Comparison of ENCODE assay signal across 1 cellular context in the genomic region with DNA sequence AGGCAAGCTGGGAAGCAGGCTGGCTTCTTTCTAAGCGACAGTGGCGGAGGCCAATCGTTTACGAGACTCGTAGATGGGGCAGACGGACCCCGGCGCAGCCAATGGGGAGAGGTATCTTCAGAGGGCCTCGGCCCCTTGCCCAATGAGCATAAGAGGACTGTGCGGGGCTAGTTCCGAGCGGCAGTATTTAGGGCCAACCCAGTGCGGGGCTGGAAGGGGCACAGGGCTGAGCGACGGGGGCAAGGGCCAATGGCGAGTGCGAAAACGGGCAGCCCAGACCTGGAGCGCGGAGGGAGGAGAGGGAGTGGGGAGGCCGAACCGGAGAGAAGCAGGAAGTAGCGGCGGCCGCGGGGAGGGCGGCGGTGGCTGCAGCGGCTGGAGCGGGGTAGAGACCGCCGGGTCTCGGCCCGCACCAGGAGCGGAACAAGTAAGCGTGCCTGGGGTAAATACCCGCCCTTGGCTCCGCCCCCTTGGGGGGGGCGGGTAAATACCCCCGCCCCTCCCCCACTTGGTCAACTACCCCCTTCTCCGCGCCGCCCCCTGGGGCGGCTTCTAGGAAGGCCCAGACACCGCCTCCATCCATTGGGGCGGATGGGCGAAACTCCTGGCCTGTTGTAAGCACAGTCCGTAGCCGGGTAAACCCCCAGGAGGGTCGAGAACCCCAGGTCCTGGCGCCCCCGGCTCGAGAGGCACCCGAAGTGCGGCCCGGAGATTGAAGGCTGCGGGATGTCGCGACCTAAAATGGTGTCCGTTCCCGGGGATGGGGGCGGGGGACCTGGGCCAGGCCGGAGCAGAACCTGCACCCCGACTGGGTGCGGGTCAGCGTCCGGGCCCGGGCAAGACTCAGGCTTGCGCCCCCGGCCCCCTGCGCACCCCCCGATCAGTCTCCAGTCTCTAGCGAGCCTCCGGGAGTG.
TF ChIP-seq lines count a peak whose summit lies in the region.

A gene with protein sequence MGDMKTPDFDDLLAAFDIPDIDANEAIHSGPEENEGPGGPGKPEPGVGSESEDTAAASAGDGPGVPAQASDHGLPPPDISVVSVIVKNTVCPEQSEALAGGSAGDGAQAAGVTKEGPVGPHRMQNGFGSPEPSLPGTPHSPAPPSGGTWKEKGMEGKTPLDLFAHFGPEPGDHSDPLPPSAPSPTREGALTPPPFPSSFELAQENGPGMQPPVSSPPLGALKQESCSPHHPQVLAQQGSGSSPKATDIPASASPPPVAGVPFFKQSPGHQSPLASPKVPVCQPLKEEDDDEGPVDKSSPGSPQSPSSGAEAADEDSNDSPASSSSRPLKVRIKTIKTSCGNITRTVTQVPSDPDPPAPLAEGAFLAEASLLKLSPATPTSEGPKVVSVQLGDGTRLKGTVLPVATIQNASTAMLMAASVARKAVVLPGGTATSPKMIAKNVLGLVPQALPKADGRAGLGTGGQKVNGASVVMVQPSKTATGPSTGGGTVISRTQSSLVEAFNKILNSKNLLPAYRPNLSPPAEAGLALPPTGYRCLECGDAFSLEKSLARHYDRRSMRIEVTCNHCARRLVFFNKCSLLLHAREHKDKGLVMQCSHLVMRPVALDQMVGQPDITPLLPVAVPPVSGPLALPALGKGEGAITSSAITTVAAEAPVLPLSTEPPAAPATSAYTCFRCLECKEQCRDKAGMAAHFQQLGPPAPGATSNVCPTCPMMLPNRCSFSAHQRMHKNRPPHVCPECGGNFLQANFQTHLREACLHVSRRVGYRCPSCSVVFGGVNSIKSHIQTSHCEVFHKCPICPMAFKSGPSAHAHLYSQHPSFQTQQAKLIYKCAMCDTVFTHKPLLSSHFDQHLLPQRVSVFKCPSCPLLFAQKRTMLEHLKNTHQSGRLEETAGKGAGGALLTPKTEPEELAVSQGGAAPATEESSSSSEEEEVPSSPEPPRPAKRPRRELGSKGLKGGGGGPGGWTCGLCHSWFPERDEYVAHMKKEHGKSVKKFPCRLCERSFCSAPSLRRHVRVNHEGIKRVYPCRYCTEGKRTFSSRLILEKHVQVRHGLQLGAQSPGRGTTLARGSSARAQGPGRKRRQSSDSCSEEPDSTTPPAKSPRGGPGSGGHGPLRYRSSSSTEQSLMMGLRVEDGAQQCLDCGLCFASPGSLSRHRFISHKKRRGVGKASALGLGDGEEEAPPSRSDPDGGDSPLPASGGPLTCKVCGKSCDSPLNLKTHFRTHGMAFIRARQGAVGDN (plus strand): TSS at position 331 of the 914 bp plus-strand sequence. CDS start 3,993 bp downstream, outside the sequence.

TF ChIP-seq in K562, 482 proteins besides CTCF, POLR2A, EP300 and RAD21 (continued from another document and continues in another):
- TF ChIP-seq, protein P1, sequence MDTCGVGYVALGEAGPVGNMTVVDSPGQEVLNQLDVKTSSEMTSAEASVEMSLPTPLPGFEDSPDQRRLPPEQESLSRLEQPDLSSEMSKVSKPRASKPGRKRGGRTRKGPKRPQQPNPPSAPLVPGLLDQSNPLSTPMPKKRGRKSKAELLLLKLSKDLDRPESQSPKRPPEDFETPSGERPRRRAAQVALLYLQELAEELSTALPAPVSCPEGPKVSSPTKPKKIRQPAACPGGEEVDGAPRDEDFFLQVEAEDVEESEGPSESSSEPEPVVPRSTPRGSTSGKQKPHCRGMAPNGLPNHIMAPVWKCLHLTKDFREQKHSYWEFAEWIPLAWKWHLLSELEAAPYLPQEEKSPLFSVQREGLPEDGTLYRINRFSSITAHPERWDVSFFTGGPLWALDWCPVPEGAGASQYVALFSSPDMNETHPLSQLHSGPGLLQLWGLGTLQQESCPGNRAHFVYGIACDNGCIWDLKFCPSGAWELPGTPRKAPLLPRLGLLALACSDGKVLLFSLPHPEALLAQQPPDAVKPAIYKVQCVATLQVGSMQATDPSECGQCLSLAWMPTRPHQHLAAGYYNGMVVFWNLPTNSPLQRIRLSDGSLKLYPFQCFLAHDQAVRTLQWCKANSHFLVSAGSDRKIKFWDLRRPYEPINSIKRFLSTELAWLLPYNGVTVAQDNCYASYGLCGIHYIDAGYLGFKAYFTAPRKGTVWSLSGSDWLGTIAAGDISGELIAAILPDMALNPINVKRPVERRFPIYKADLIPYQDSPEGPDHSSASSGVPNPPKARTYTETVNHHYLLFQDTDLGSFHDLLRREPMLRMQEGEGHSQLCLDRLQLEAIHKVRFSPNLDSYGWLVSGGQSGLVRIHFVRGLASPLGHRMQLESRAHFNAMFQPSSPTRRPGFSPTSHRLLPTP (IDR thresholded peaks at IDR 0.05; ENCODE audit: borderline replicate concordance, extremely low read depth, insufficient read length): no peak
- TF ChIP-seq ETV5 (CRISPR knock-in tag; IDR thresholded peaks at IDR 0.05; ENCODE audit: low read depth): peak; percentile 41; the same call in 1 of the 2 replicates
- no peak for TF ChIP-seq ZNF347 (CRISPR knock-in tag; IDR thresholded peaks at IDR 0.05; ENCODE audit: low read depth)
- no peak for TF ChIP-seq RBM17 (IDR thresholded peaks at IDR 0.05; ENCODE audit: borderline replicate concordance, low read depth, low read length)
- TF ChIP-seq, protein P2, sequence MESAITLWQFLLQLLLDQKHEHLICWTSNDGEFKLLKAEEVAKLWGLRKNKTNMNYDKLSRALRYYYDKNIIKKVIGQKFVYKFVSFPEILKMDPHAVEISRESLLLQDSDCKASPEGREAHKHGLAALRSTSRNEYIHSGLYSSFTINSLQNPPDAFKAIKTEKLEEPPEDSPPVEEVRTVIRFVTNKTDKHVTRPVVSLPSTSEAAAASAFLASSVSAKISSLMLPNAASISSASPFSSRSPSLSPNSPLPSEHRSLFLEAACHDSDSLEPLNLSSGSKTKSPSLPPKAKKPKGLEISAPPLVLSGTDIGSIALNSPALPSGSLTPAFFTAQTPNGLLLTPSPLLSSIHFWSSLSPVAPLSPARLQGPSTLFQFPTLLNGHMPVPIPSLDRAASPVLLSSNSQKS (CRISPR knock-in tag; IDR thresholded peaks at IDR 0.05): no peak
- TF ChIP-seq UBTF (IDR thresholded peaks at IDR 0.05; ENCODE audit: borderline replicate concordance in 1 of 2, low read depth in 2 of 2, low read length in 2 of 2): 0 out of 4 replicates have a peak, but pooled peaks of 1 of the 2 experiments have one; percentile 55
- no peak for TF ChIP-seq BCL6 (CRISPR knock-in tag; IDR thresholded peaks at IDR 0.05)
- TF ChIP-seq ZNF311 (CRISPR knock-in tag; IDR thresholded peaks at IDR 0.05): no peak
- peak; percentile 65 for TF ChIP-seq KDM5B (IDR thresholded peaks at IDR 0.05; ENCODE audit: insufficient replicate concordance, low read depth, low read length)
- TF ChIP-seq TAF7 (tag; IDR thresholded peaks at IDR 0.05): no peak
- TF ChIP-seq, protein P3, sequence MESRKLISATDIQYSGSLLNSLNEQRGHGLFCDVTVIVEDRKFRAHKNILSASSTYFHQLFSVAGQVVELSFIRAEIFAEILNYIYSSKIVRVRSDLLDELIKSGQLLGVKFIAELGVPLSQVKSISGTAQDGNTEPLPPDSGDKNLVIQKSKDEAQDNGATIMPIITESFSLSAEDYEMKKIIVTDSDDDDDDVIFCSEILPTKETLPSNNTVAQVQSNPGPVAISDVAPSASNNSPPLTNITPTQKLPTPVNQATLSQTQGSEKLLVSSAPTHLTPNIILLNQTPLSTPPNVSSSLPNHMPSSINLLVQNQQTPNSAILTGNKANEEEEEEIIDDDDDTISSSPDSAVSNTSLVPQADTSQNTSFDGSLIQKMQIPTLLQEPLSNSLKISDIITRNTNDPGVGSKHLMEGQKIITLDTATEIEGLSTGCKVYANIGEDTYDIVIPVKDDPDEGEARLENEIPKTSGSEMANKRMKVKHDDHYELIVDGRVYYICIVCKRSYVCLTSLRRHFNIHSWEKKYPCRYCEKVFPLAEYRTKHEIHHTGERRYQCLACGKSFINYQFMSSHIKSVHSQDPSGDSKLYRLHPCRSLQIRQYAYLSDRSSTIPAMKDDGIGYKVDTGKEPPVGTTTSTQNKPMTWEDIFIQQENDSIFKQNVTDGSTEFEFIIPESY (CRISPR knock-in tag; IDR thresholded peaks at IDR 0.05): no peak
- TF ChIP-seq MTA1 (IDR thresholded peaks at IDR 0.05; ENCODE audit: borderline replicate concordance): no peak
- TF ChIP-seq, protein P4, sequence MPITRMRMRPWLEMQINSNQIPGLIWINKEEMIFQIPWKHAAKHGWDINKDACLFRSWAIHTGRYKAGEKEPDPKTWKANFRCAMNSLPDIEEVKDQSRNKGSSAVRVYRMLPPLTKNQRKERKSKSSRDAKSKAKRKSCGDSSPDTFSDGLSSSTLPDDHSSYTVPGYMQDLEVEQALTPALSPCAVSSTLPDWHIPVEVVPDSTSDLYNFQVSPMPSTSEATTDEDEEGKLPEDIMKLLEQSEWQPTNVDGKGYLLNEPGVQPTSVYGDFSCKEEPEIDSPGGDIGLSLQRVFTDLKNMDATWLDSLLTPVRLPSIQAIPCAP (CRISPR knock-in tag; IDR thresholded peaks at IDR 0.05; ENCODE audit: borderline replicate concordance): no peak
- TF ChIP-seq TCF3 (CRISPR knock-in tag; IDR thresholded peaks at IDR 0.05): no peak
- no peak for TF ChIP-seq ZFP30 (CRISPR knock-in tag; IDR thresholded peaks at IDR 0.05; ENCODE audit: borderline replicate concordance)
- TF ChIP-seq ATF1 (CRISPR knock-in tag; IDR thresholded peaks at IDR 0.05): peak; percentile 39; the same call in 1 of the 2 replicates
- peak; percentile 50; the same call in 1 of the 2 replicates for TF ChIP-seq ATF1 (tag; IDR thresholded peaks at IDR 0.05)
- TF ChIP-seq POLR2AphosphoS2 (IDR thresholded peaks at IDR 0.05; ENCODE audit: low read length): peak; percentile 65
- peak; percentile 32 for TF ChIP-seq PHF20 (IDR thresholded peaks at IDR 0.05; ENCODE audit: partially characterized antibody)
- TF ChIP-seq ESRRB (CRISPR knock-in tag; IDR thresholded peaks at IDR 0.05; ENCODE audit: borderline replicate concordance): no peak
- no peak for TF ChIP-seq RUNX1 (IDR thresholded peaks at IDR 0.05; ENCODE audit: low read depth)
- TF ChIP-seq ZNF184 (CRISPR knock-in tag; IDR thresholded peaks at IDR 0.05): no peak
- TF ChIP-seq TRIM24 (IDR thresholded peaks at IDR 0.05): peak in 1 of 2 experiments; percentile 35; a peak in 1 of 4 replicates
- TF ChIP-seq RBFOX2 (IDR thresholded peaks at IDR 0.05; ENCODE audit: low read depth, low read length): peak; percentile 79
- TF ChIP-seq, protein P5, sequence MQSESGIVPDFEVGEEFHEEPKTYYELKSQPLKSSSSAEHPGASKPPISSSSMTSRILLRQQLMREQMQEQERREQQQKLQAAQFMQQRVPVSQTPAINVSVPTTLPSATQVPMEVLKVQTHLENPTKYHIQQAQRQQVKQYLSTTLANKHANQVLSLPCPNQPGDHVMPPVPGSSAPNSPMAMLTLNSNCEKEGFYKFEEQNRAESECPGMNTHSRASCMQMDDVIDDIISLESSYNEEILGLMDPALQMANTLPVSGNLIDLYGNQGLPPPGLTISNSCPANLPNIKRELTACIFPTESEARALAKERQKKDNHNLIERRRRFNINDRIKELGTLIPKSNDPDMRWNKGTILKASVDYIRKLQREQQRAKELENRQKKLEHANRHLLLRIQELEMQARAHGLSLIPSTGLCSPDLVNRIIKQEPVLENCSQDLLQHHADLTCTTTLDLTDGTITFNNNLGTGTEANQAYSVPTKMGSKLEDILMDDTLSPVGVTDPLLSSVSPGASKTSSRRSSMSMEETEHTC (IDR thresholded peaks at IDR 0.05): no peak
- peak; percentile 36; the same call in 1 of the 2 replicates for TF ChIP-seq ZFP1 (CRISPR knock-in tag; IDR thresholded peaks at IDR 0.05)
- no peak for TF ChIP-seq RAD51 (IDR thresholded peaks at IDR 0.05; ENCODE audit: borderline replicate concordance, low read depth)
- TF ChIP-seq GTF2A2 (tag; IDR thresholded peaks at IDR 0.05): no peak
- peak; percentile 23 to 58; a peak in 2 of 4 replicates for TF ChIP-seq FOXA3 (CRISPR knock-in tag; conservative IDR thresholded peaks at IDR 0.05 in 1 of 2, IDR thresholded peaks at IDR 0.05 in 1 of 2)
- peak; percentile 100 for TF ChIP-seq ZBTB1 (CRISPR knock-in tag; IDR thresholded peaks at IDR 0.05; ENCODE audit: borderline replicate concordance, low read depth)
- peak; percentile 34; the same call in 1 of the 2 replicates for TF ChIP-seq STAT5A (IDR thresholded peaks at IDR 0.05; ENCODE audit: borderline replicate concordance, low read length)
- peak; percentile 88 for TF ChIP-seq PCBP1 (IDR thresholded peaks at IDR 0.05; ENCODE audit: low read depth, low read length, poor library complexity, severe bottlenecking)
- no peak for TF ChIP-seq RBM14 (IDR thresholded peaks at IDR 0.05; ENCODE audit: borderline replicate concordance, insufficient read depth, low read depth, low read length)
- no peak for TF ChIP-seq KHSRP (IDR thresholded peaks at IDR 0.05)
- no peak for TF ChIP-seq PTTG1 (tag; IDR thresholded peaks at IDR 0.05; ENCODE audit: low read depth)
- TF ChIP-seq HDGF (IDR thresholded peaks at IDR 0.05): no peak
- TF ChIP-seq ZNF263 (CRISPR knock-in tag; IDR thresholded peaks at IDR 0.05; ENCODE audit: borderline replicate concordance): 0 out of 2 replicates have a peak, but pooled peaks have one; percentile 38
- TF ChIP-seq MXI1 (IDR thresholded peaks at IDR 0.05; ENCODE audit: low read depth, low read length): no peak
- TF ChIP-seq CTBP1 (IDR thresholded peaks at IDR 0.05; ENCODE audit: borderline replicate concordance): no peak; the same call in 1 of the 2 replicates
- no peak for TF ChIP-seq FOXJ3 (CRISPR knock-in tag; IDR thresholded peaks at IDR 0.05)
- peak; percentile 78 for TF ChIP-seq TBP (optimal IDR thresholded peaks at IDR 0.05; ENCODE audit: low read depth, low read length)
- no peak; the same call in 1 of the 2 replicates for TF ChIP-seq POLR2AphosphoS5 (IDR thresholded peaks at IDR 0.05; ENCODE audit: control insufficient read depth, insufficient read depth, low read depth, low read length)
- TF ChIP-seq, protein P6, sequence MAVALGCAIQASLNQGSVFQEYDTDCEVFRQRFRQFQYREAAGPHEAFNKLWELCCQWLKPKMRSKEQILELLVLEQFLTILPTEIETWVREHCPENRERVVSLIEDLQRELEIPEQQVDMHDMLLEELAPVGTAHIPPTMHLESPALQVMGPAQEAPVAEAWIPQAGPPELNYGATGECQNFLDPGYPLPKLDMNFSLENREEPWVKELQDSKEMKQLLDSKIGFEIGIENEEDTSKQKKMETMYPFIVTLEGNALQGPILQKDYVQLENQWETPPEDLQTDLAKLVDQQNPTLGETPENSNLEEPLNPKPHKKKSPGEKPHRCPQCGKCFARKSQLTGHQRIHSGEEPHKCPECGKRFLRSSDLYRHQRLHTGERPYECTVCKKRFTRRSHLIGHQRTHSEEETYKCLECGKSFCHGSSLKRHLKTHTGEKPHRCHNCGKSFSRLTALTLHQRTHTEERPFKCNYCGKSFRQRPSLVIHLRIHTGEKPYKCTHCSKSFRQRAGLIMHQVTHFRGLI (CRISPR knock-in tag; IDR thresholded peaks at IDR 0.05): no peak
